1 cellular context compared by ENCODE assay signal in genomic region chr6:40056865-40057264, GRCh38.
TF ChIP-seq lines count a peak whose summit lies in the region.

No MANE protein-coding gene starts in this region.

TF ChIP-seq in GM12878, 131 proteins besides CTCF, POLR2A, EP300 and RAD21 (continued from another document):
- TF ChIP-seq ZBTB33 (IDR thresholded peaks at IDR 0.05) (no peak), CUX1 (IDR thresholded peaks at IDR 0.05; ENCODE audit: insufficient replicate concordance, low read depth, low read length) (no peak), CREB1 (IDR thresholded peaks at IDR 0.05; ENCODE audit: low read depth) (no peak), YY1 (IDR thresholded peaks at IDR 0.05; ENCODE audit: low read depth, low read length) (peak; percentile 49; the same call in 1 of the 2 replicates), NFXL1 (IDR thresholded peaks at IDR 0.05; ENCODE audit: borderline replicate concordance) (no peak), MTA2 (IDR thresholded peaks at IDR 0.05; ENCODE audit: low read depth) (no peak), FOXK2 (IDR thresholded peaks at IDR 0.05) (peak; percentile 52; the same call in 1 of the 2 replicates), WRNIP1 (IDR thresholded peaks at IDR 0.05; ENCODE audit: borderline replicate concordance, low read depth, low read length) (no peak), RFX5 (IDR thresholded peaks at IDR 0.05; ENCODE audit: low read depth, low read length) (no peak), ZBTB4 (CRISPR knock-in tag; IDR thresholded peaks at IDR 0.05) (no peak), STAT3 (IDR thresholded peaks at IDR 0.05; ENCODE audit: low read depth, low read length) (no peak), HDAC6 (IDR thresholded peaks at IDR 0.05; ENCODE audit: unreplicated experiment) (no peak)
